Comparison of ENCODE assay signal across 18 cellular contexts in genomic region chr9:136306691-136307208, GRCh38. TPM values are rescaled to one million over a fixed set of nuclear protein-coding genes. Genes with fewer than 3 reads are reported as not detected.
A peak's percentile ranks its signal among the peaks of the same experiment; 100 is the strongest.
DNase-seq lines count a peak whose midpoint lies in the region; ATAC-seq, FAIRE-seq and TF ChIP-seq lines count a peak whose summit lies in the region.
"Had no signal": no experiment of that assay in that cellular context is flagged by ENCODE, and none has a peak within 500 bp of the region (broad histone marks: within the 10 kb centered on the region; RNA-seq: fewer than 3 reads in every experiment).

No MANE protein-coding gene starts in this region.

- no peaks in the 10 kb centered on the region for H3K9me3 Mint-ChIP-seq in stimulated activated naive B cell treated with anti-CD40 and anti-IgM and Interleukin-4, amounts not matched to agents 10 μg/mL and 1 μg/mL and 100 μg/mL, for 72 hours
- no peaks in the 10 kb centered on the region for H3K9me3 Mint-ChIP-seq in activated CD4-positive, alpha-beta memory T cell treated with anti-CD3 and anti-CD28 coated beads for 36 hours

- FAIRE-seq in GM12878 (lab: Jason Lieb, UNC): no peak

- SMC1A ChIA-PET in GM12878 (lab: Charles Lee; ENCODE audit: uncharacterized antibody, unreplicated experiment): no interaction called here

- H2AFZ ChIP-seq in GM12878 (ENCODE audit: control insufficient read depth, low read depth, low read length): no peak overlapping the region

- TF ChIP-seq POLR2A in GM12878 (IDR thresholded peaks at IDR 0.05; ENCODE audit: low read depth, low read length): no peak

- in situ Hi-C loops in GM12878 (cut with MboI): no loop called here

- no peak overlapping the region for H3K4me2 ChIP-seq in GM12878 (ENCODE audit: control insufficient read depth, insufficient read depth)

- TF ChIP-seq CTCF in GM12878 (IDR thresholded peaks at IDR 0.05 in 2 of 3, conservative IDR thresholded peaks at IDR 0.05 in 1 of 3; ENCODE audit: control insufficient read depth in 2 of 3, extremely low read depth in 1 of 3, insufficient read depth in 1 of 3, low read depth in 3 of 3, low read length in 3 of 3): no peak

- intact Hi-C loops in Right ventricle myocardium inferior (cut with DNase I) (no loop called here), left cardiac atrium (cut with DNase I) (no loop called here), GM12878 (cut with micrococcal nuclease; ENCODE audit: unreplicated experiment) (no loop called here)
- intact Hi-C loops in activated CD4-positive, alpha-beta memory T cell treated with anti-CD3 and anti-CD28 coated beads for 36 hours (cut with micrococcal nuclease): no loop called here

- H3K36me3 ChIP-seq in MG63 (no peaks in the 10 kb centered on the region), GM12878 (ENCODE audit: control insufficient read depth in 2 of 2, insufficient read depth in 2 of 2, low read length in 1 of 2) (no peaks in the 10 kb centered on the region)
- H3K36me3 ChIP-seq: lower lobe of right lung had no signal

- no peak overlapping the region for H3K27ac Mint-ChIP-seq in stimulated activated naive B cell treated with anti-CD40 and anti-IgM and Interleukin-4, amounts not matched to agents 10 μg/mL and 1 μg/mL and 100 μg/mL, for 72 hours
- no peak overlapping the region for H3K27ac Mint-ChIP-seq in activated CD4-positive, alpha-beta memory T cell treated with anti-CD3 and anti-CD28 coated beads for 36 hours

- BruUV-seq in GM12878 (replicated peaks; lab: Mats Ljungman, UMichigan): no TSS peak

- RAD21 ChIA-PET in GM12878 (lab: Charles Lee; ENCODE audit: unreplicated experiment): no interaction called here

- H4K20me1 ChIP-seq in GM12878 (ENCODE audit: control insufficient read depth, insufficient read depth): no peaks in the 10 kb centered on the region

- peaks cover 3% of the 10 kb centered on the region for H3K4me1 ChIP-seq in GM12878 (ENCODE audit: control insufficient read depth, insufficient read depth, low read length)
- H3K4me1 ChIP-seq: lower lobe of right lung had no signal

- 15% methylated on average over 19 of the region's 19 CpGs for WGBS in GM12878 (ENCODE audit: insufficient coverage, insufficient replicate concordance, low lambda C conversion rate, missing lambda C conversion rate)

- TF ChIP-seq RAD21 in GM12878 (IDR thresholded peaks at IDR 0.05; ENCODE audit: insufficient read depth, low read depth, low read length): no peak

- no peaks in the 10 kb centered on the region for H3K36me3 Mint-ChIP-seq in stimulated activated naive B cell treated with anti-CD40 and anti-IgM and Interleukin-4, amounts not matched to agents 10 μg/mL and 1 μg/mL and 100 μg/mL, for 72 hours
- no peaks in the 10 kb centered on the region for H3K36me3 Mint-ChIP-seq in activated CD4-positive, alpha-beta memory T cell treated with anti-CD3 and anti-CD28 coated beads for 36 hours

- H3K79me2 ChIP-seq in GM12878 (ENCODE audit: control insufficient read depth, insufficient read depth, low read length): no peaks in the 10 kb centered on the region

- CTCF ChIA-PET in GM12878 (lab: Yijun Ruan, JAX): no interaction called here
- CTCF ChIA-PET in activated CD4-positive, alpha-beta memory T cell treated with anti-CD3 and anti-CD28 coated beads for 36 hours (lab: Charles Lee): no interaction called here

- H3K9ac ChIP-seq in GM12878 (ENCODE audit: control insufficient read depth, insufficient read depth, low read length): no peak overlapping the region

- H3K27me3 Mint-ChIP-seq in stimulated activated naive B cell treated with anti-CD40 and anti-IgM and Interleukin-4, amounts not matched to agents 10 μg/mL and 1 μg/mL and 100 μg/mL, for 72 hours: peaks cover 0 to 4% of the 10 kb centered on the region in 2 donors
- H3K27me3 Mint-ChIP-seq in activated CD4-positive, alpha-beta memory T cell treated with anti-CD3 and anti-CD28 coated beads for 36 hours: peaks cover 6% of the 10 kb centered on the region

- H3K4me3 ChIP-seq in MG63: no peak overlapping the region
- H3K4me3 ChIP-seq in GM12878: no peak overlapping the region
- H3K4me3 ChIP-seq: lower lobe of right lung, skin epidermis had no signal

- H3K27ac ChIP-seq in GM12878 (ENCODE audit: control insufficient read depth, insufficient read depth): no peak overlapping the region
- H3K27ac ChIP-seq: C4-2B, lower lobe of right lung, skin epidermis had no signal

- H3K27me3 ChIP-seq in MG63: no peaks in the 10 kb centered on the region
- H3K27me3 ChIP-seq in GM12878 (replicated peaks in 1 of 2; ENCODE audit: control insufficient read depth in 2 of 2, insufficient read depth in 2 of 2, low read length in 1 of 2): no peaks in the 10 kb centered on the region; a peak in 1 of 4 replicates

- H3K9me3 ChIP-seq in MG63 (no peaks in the 10 kb centered on the region), GM12878 (replicated peaks; ENCODE audit: control insufficient read depth, insufficient read depth, low read length) (no peaks in the 10 kb centered on the region)
- H3K9me3 ChIP-seq: lower lobe of right lung had no signal

- peak; percentile 53 for DNase-seq in Right ventricle myocardium inferior (ENCODE audit: missing footprints)
- no peak for DNase-seq in left cardiac atrium
- DNase-seq in MG63: peak; percentile 39
- no peak for DNase-seq in GM12878 (ENCODE audit: low read depth, low spot score)
- DNase-seq in stimulated activated naive B cell treated with anti-CD40 and anti-IgM and Interleukin-4, amounts not matched to agents 10 μg/mL and 1 μg/mL and 100 μg/mL, for 72 hours: no peak
- no peak for DNase-seq in activated CD4-positive, alpha-beta memory T cell treated with anti-CD3 and anti-CD28 coated beads for 36 hours
- no peak for DNase-seq in LoVo (ENCODE audit: low spot score)
- DNase-seq: activated CD8-positive, alpha-beta memory T cell treated with anti-CD3 and anti-CD28 coated beads, Interleukin-2, amount 50 U/mL, for 4 hours; amygdala; cortex of kidney; lower lobe of right lung; NCI-H1092; NCI-H524 treated with DMSO at 0.1 percent for 48 hours; SHP77 treated with DMSO at 0.1 percent for 48 hours had no signal

- H3K4me3 Mint-ChIP-seq in stimulated activated naive B cell treated with anti-CD40 and anti-IgM and Interleukin-4, amounts not matched to agents 10 μg/mL and 1 μg/mL and 100 μg/mL, for 72 hours: no peak overlapping the region
- no peak overlapping the region for H3K4me3 Mint-ChIP-seq in activated CD4-positive, alpha-beta memory T cell treated with anti-CD3 and anti-CD28 coated beads for 36 hours

- POLR2A ChIA-PET in GM12878 (lab: Charles Lee): no interaction called here
- POLR2A ChIA-PET in activated CD4-positive, alpha-beta memory T cell treated with anti-CD3 and anti-CD28 coated beads for 36 hours (lab: Charles Lee): no interaction called here

- ATAC-seq in Right ventricle myocardium inferior (no peak), left cardiac atrium (no peak), GM12878 (peak; percentile 52), GM21526 (IDR thresholded peaks at IDR 0.05; ENCODE audit: low FRiP score, unreplicated experiment) (no peak)
- ATAC-seq in stimulated activated naive B cell treated with anti-CD40 and anti-IgM and Interleukin-4, amounts not matched to agents 10 μg/mL and 1 μg/mL and 100 μg/mL, for 72 hours (replicated peaks): peak; percentile 14 to 46

- H3K4me1 Mint-ChIP-seq in stimulated activated naive B cell treated with anti-CD40 and anti-IgM and Interleukin-4, amounts not matched to agents 10 μg/mL and 1 μg/mL and 100 μg/mL, for 72 hours: peaks cover 0 to 5% of the 10 kb centered on the region in 2 donors
- H3K4me1 Mint-ChIP-seq in activated CD4-positive, alpha-beta memory T cell treated with anti-CD3 and anti-CD28 coated beads for 36 hours (ENCODE audit: low read depth): peaks cover 4% of the 10 kb centered on the region

- TF ChIP-seq EP300 in GM12878 (IDR thresholded peaks at IDR 0.05; ENCODE audit: borderline replicate concordance in 1 of 2, control insufficient read depth in 1 of 2, low read depth in 2 of 2, low read length in 2 of 2): no peak

RNA-seq across cellular contexts. Expression of gene CCDC187, which starts 2.9 kb away (rescaled TPM):
- not detected for total RNA-seq in Right ventricle myocardium inferior
- not detected for total RNA-seq in left cardiac atrium
- 0.02 TPM in 1 of 2 replicates, not detected in the other for total RNA-seq in MG63 (2014; rRNA removed; shearing (Covaris generic); ENCODE audit: low replicate concordance)
- total RNA-seq in GM12878 (2013; cell fraction: nucleolus; rRNA removed): 0.13 TPM in 1 of 2 replicates, not detected in the other
- 0.11 and 0.23 TPM in 2 replicates for total RNA-seq in GM12878 (2014; rRNA removed)
- not detected in 2 replicates for total RNA-seq in GM12878 (2014; rRNA removed; fragmentation: Illumina TruSeq; extraction: Trizol)
- total RNA-seq in GM12878 (2021): 0.08 TPM in 1 of 2 replicates, not detected in the other
- polyA plus RNA-seq in GM12878 (2011; ENCODE audit: low read depth): not detected
- 0.01 and 0.04 TPM in 2 replicates for polyA plus RNA-seq in GM12878 (2011; rRNA removed)
- 0.02 and 0.04 TPM in 2 replicates for polyA plus RNA-seq in GM12878 (2011; cell fraction: cytosol; rRNA removed)
- polyA plus RNA-seq in GM12878 (2011; cell fraction: nucleus; rRNA removed): 0.29 and 0.49 TPM in 2 replicates
- 0.01 TPM in 1 of 2 replicates, not detected in the other for polyA plus RNA-seq in GM12878 (2012)
- not detected in 2 replicates for polyA plus RNA-seq in GM12878 (2014; fragmentation: Illumina TruSeq; extraction: Trizol)
- not detected for polyA plus RNA-seq in GM12878 (2014; fragmentation: Nextera tagmentation; extraction: Ambion mirVana)
- not detected in 2 replicates for polyA plus RNA-seq in GM12878 (2014; rRNA removed)
- polyA plus RNA-seq in GM12878 (2016; fragmentation: Nextera tagmentation; extraction: Ambion mirVana): under 1 TPM in 1 of 2 experiments, not detected in 1; 0.04 TPM
- 0.26 TPM in 1 of 2 replicates, not detected in the other for polyA minus RNA-seq in GM12878 (2011; rRNA and poly(A)+ RNA removed)
- not detected in 2 replicates for polyA minus RNA-seq in GM12878 (2011; cell fraction: cytosol; rRNA and poly(A)+ RNA removed)
- 0.24 and 0.38 TPM in 2 replicates for polyA minus RNA-seq in GM12878 (2011; cell fraction: nucleus; rRNA and poly(A)+ RNA removed)
- total RNA-seq in activated CD4-positive, alpha-beta memory T cell treated with anti-CD3 and anti-CD28 coated beads for 36 hours: not detected
- total RNA-seq: fibroblast of lung had no signal
- polyA plus RNA-seq: fibroblast of lung had no signal

RNA-seq across cellular contexts. Expression of gene GPSM1, which starts 20.6 kb away (rescaled TPM):
- total RNA-seq in Right ventricle myocardium inferior (48.6 TPM), left cardiac atrium (10 to 100 TPM; 55.6 to 58.6 TPM), GM12878 (2014; rRNA removed) (not detected in 2 replicates), GM12878 (2014; rRNA removed; fragmentation: Illumina TruSeq; extraction: Trizol) (not detected in 2 replicates), GM12878 (2021) (0.10 TPM in 1 of 2 replicates, not detected in the other)
- 31.4 and 46.3 TPM in 2 replicates for total RNA-seq in MG63 (2014; rRNA removed; shearing (Covaris generic); ENCODE audit: low replicate concordance)
- 0.98 and 1.7 TPM in 2 replicates for total RNA-seq in GM12878 (2013; cell fraction: nucleolus; rRNA removed)
- not detected for polyA plus RNA-seq in GM12878 (2011; ENCODE audit: low read depth)
- polyA plus RNA-seq in GM12878 (2011; rRNA removed) (0.04 and 0.10 TPM in 2 replicates), GM12878 (2014; fragmentation: Illumina TruSeq; extraction: Trizol) (not detected in 2 replicates), GM12878 (2014; fragmentation: Nextera tagmentation; extraction: Ambion mirVana) (not detected), GM12878 (2014; rRNA removed) (0.04 TPM in 2 replicates), GM12878 (2016; fragmentation: Nextera tagmentation; extraction: Ambion mirVana) (not detected)
- 0.12 and 0.15 TPM in 2 replicates for polyA plus RNA-seq in GM12878 (2011; cell fraction: cytosol; rRNA removed)
- polyA plus RNA-seq in GM12878 (2011; cell fraction: nucleus; rRNA removed): 0.61 and 1.2 TPM in 2 replicates
- polyA plus RNA-seq in GM12878 (2012): 0.14 and 0.19 TPM in 2 replicates
- polyA minus RNA-seq in GM12878 (2011; rRNA and poly(A)+ RNA removed): 0.10 TPM in 1 of 2 replicates, not detected in the other
- polyA minus RNA-seq in GM12878 (2011; cell fraction: cytosol; rRNA and poly(A)+ RNA removed): 0.67 TPM in 1 of 2 replicates, not detected in the other
- 0.29 and 0.48 TPM in 2 replicates for polyA minus RNA-seq in GM12878 (2011; cell fraction: nucleus; rRNA and poly(A)+ RNA removed)
- 10 to 100 TPM; 10.6 to 11.3 TPM for total RNA-seq in activated CD4-positive, alpha-beta memory T cell treated with anti-CD3 and anti-CD28 coated beads for 36 hours

RNA-seq across cellular contexts. Expression of gene DNLZ, which starts 56.8 kb away (rescaled TPM):
- total RNA-seq in Right ventricle myocardium inferior (40.6 TPM), left cardiac atrium (10 to 100 TPM; 23.2 to 30.6 TPM), GM12878 (2014; rRNA removed) (18.1 and 29.7 TPM in 2 replicates), GM12878 (2014; rRNA removed; fragmentation: Illumina TruSeq; extraction: Trizol) (4.6 and 4.8 TPM in 2 replicates), GM12878 (2021) (23.5 and 26.1 TPM in 2 replicates)
- total RNA-seq in MG63 (2014; rRNA removed; shearing (Covaris generic); ENCODE audit: low replicate concordance): 15.2 and 47.9 TPM in 2 replicates
- 3.0 and 4.6 TPM in 2 replicates for total RNA-seq in GM12878 (2013; cell fraction: nucleolus; rRNA removed)
- polyA plus RNA-seq in GM12878 (2011; ENCODE audit: low read depth): 3.2 TPM
- polyA plus RNA-seq in GM12878 (2011; rRNA removed) (1.2 and 3.8 TPM in 2 replicates), GM12878 (2014; fragmentation: Illumina TruSeq; extraction: Trizol) (0.66 TPM in 1 of 2 replicates, not detected in the other), GM12878 (2014; fragmentation: Nextera tagmentation; extraction: Ambion mirVana) (1 to 10 TPM in 1 of 2 experiments, not detected in 1; 1.5 TPM), GM12878 (2014; rRNA removed) (23.8 and 26.3 TPM in 2 replicates), GM12878 (2016; fragmentation: Nextera tagmentation; extraction: Ambion mirVana) (10 to 100 TPM; 14.7 to 25.8 TPM)
- 5.9 and 8.6 TPM in 2 replicates for polyA plus RNA-seq in GM12878 (2011; cell fraction: cytosol; rRNA removed)
- polyA plus RNA-seq in GM12878 (2011; cell fraction: nucleus; rRNA removed): 6.3 and 9.4 TPM in 2 replicates
- 7.6 and 11.2 TPM in 2 replicates for polyA plus RNA-seq in GM12878 (2012)
- polyA minus RNA-seq in GM12878 (2011; rRNA and poly(A)+ RNA removed): 0.29 and 0.82 TPM in 2 replicates
- polyA minus RNA-seq in GM12878 (2011; cell fraction: cytosol; rRNA and poly(A)+ RNA removed): 1.2 and 3.7 TPM in 2 replicates
- 3.3 and 7.7 TPM in 2 replicates for polyA minus RNA-seq in GM12878 (2011; cell fraction: nucleus; rRNA and poly(A)+ RNA removed)
- total RNA-seq in activated CD4-positive, alpha-beta memory T cell treated with anti-CD3 and anti-CD28 coated beads for 36 hours: 10 to 100 TPM; 14.5 to 15.2 TPM

Comparison
In these comparisons a context has a peak if more than half of its experiments do, and no peak if none do; other contexts are left out.
1. DNase-seq: peak in Right ventricle myocardium inferior (single experiment) and MG63 (single experiment); none in left cardiac atrium (single experiment), GM12878 (single experiment), stimulated activated naive B cell treated with anti-CD40 and anti-IgM and Interleukin-4, amounts not matched to agents 10 μg/mL and 1 μg/mL and 100 μg/mL, for 72 hours (single experiment), activated CD4-positive, alpha-beta memory T cell treated with anti-CD3 and anti-CD28 coated beads for 36 hours (single experiment) and LoVo (single experiment).
2. ATAC-seq: peak in GM12878 (single experiment) and stimulated activated naive B cell treated with anti-CD40 and anti-IgM and Interleukin-4, amounts not matched to agents 10 μg/mL and 1 μg/mL and 100 μg/mL, for 72 hours (2 of 2); none in Right ventricle myocardium inferior (single experiment), left cardiac atrium (0 of 2) and GM21526 (single experiment).
3. RNA of gene GPSM1, which starts 20.6 kb away (total RNA-seq): 55.6 to 58.6 TPM in left cardiac atrium, 48.6 TPM in Right ventricle myocardium inferior (single experiment), 31.4 to 46.3 TPM in MG63 and 10.6 to 11.3 TPM in activated CD4-positive, alpha-beta memory T cell treated with anti-CD3 and anti-CD28 coated beads for 36 hours; 0.10 to 1.7 TPM in GM12878; every median in the first group is over 4 times any median in the second.